ENCODE assay signal across 1 cellular context in genomic region chr11:2779499-2779980, GRCh38.
TF ChIP-seq lines count a peak whose summit lies in the region.

No MANE protein-coding gene starts in this region.

TF ChIP-seq in HepG2, 621 proteins besides CTCF, POLR2A, EP300 and RAD21 (continued from another document and continues in another):
- TF ChIP-seq ZBTB10 (CRISPR knock-in tag; IDR thresholded peaks at IDR 0.05; ENCODE audit: borderline replicate concordance) (no peak), ZSCAN31 (CRISPR knock-in tag; IDR thresholded peaks at IDR 0.05; ENCODE audit: low read depth) (0 out of 2 replicates have a peak, but pooled peaks have one; percentile 34), ZNF205 (CRISPR knock-in tag; IDR thresholded peaks at IDR 0.05) (no peak), ZNF251 (CRISPR knock-in tag; IDR thresholded peaks at IDR 0.05) (no peak), ZBTB4 (CRISPR knock-in tag; IDR thresholded peaks at IDR 0.05; ENCODE audit: borderline replicate concordance) (no peak), AGO2 (optimal IDR thresholded peaks at IDR 0.05; ENCODE audit: low read depth, low read length) (no peak), TBL1XR1 (IDR thresholded peaks at IDR 0.05; ENCODE audit: borderline replicate concordance, low read length, partially characterized antibody) (no peak), MEIS2 (CRISPR knock-in tag; IDR thresholded peaks at IDR 0.05) (no peak), PATZ1 (CRISPR knock-in tag; IDR thresholded peaks at IDR 0.05) (peak; percentile 49; the same call in 1 of the 2 replicates), HMGXB4 (CRISPR knock-in tag; IDR thresholded peaks at IDR 0.05; ENCODE audit: borderline replicate concordance in 1 of 2, low read depth in 1 of 2) (0 out of 4 replicates have a peak, but pooled peaks of 1 of the 2 experiments have one; percentile 11), GATAD1 (CRISPR knock-in tag; IDR thresholded peaks at IDR 0.05) (no peak), UBTF (CRISPR knock-in tag; IDR thresholded peaks at IDR 0.05) (no peak), MLLT10 (CRISPR knock-in tag; IDR thresholded peaks at IDR 0.05) (no peak), KMT2B (CRISPR knock-in tag; IDR thresholded peaks at IDR 0.05) (no peak), KDM2A (CRISPR knock-in tag; IDR thresholded peaks at IDR 0.05; ENCODE audit: borderline replicate concordance, low read depth) (no peak), ETS1 (CRISPR knock-in tag; IDR thresholded peaks at IDR 0.05) (no peak), CREM (IDR thresholded peaks at IDR 0.05) (no peak), CREM (CRISPR knock-in tag; IDR thresholded peaks at IDR 0.05) (no peak), ZNF687 (CRISPR knock-in tag; IDR thresholded peaks at IDR 0.05) (no peak; the same call in 1 of the 2 replicates), ZNF557 (CRISPR knock-in tag; IDR thresholded peaks at IDR 0.05) (no peak), ASH2L (IDR thresholded peaks at IDR 0.05; ENCODE audit: insufficient read length, low read depth, low read length) (no peak), ZNF816 (CRISPR knock-in tag; IDR thresholded peaks at IDR 0.05; ENCODE audit: borderline replicate concordance) (no peak), ZNF331 (CRISPR knock-in tag; IDR thresholded peaks at IDR 0.05) (no peak), RERE (CRISPR knock-in tag; IDR thresholded peaks at IDR 0.05; ENCODE audit: low read depth) (no peak)
